Comparison of ENCODE assay signal across 1 cellular context in the genomic region with DNA sequence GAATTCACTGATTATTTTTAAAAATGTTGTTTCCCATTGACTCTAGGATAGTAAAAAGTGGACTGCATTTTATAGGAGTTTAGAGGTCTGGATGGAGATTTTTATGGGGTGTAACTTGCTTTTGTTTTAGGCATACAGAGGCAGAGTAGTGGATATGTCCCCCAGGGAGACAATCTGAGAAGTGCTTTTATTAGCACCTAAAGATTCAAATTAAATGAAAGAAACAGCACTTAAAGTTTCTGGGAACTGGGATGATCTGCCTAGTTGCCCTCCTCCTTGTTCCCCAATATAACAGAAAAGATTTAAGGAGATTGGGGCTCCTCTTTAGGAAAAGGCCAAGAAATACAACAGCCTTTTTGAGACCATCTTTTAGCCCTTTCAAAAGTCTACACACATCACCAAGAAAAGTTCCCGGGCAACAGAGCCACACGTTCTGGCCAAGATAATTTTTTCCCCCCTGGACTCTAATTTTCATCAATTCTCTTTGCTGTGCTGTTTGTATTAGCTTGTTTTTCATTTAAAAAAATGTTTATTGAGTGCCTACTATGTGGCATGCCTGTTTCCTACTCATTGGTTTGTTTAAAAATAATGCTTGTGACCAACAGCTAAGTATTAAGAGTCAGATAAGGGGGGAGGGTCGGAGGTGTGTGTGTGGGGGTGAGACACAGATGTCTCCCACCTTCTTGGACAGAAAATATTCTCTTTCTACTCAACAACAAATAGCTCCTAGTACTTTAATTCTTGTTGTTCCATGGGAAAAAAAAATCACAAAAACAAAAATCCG.
TF ChIP-seq lines count a peak whose summit lies in the region.

No MANE protein-coding gene starts in this region.

TF ChIP-seq in K562, 482 proteins besides CTCF, POLR2A, EP300 and RAD21 (continues in another document):
- TF ChIP-seq GABPB2 (CRISPR knock-in tag; conservative IDR thresholded peaks at IDR 0.05) (no peak), KDM5B (IDR thresholded peaks at IDR 0.05; ENCODE audit: insufficient replicate concordance, low read depth, low read length) (no peak), GATAD2B (IDR thresholded peaks at IDR 0.05; ENCODE audit: borderline replicate concordance) (peak; percentile 44; the same call in 1 of the 2 replicates), ZNF121 (CRISPR knock-in tag; conservative IDR thresholded peaks at IDR 0.05) (no peak), FOXM1 (IDR thresholded peaks at IDR 0.05; ENCODE audit: low read depth) (peak; percentile 90), FOXM1 (CRISPR knock-in tag; IDR thresholded peaks at IDR 0.05; ENCODE audit: low read depth) (no peak), DPF2 (IDR thresholded peaks at IDR 0.05) (peak; percentile 79; the same call in 1 of the 2 replicates), TOE1 (IDR thresholded peaks at IDR 0.05; ENCODE audit: borderline replicate concordance) (no peak), TOE1 (CRISPR knock-in tag; IDR thresholded peaks at IDR 0.05; ENCODE audit: borderline replicate concordance, low read depth) (no peak), EP400 (IDR thresholded peaks at IDR 0.05) (peak; percentile 42), RCOR1 (IDR thresholded peaks at IDR 0.05; ENCODE audit: borderline replicate concordance in 1 of 2, low read depth in 2 of 2, low read length in 2 of 2) (0 out of 4 replicates have a peak, but pooled peaks of 1 of the 2 experiments have one; percentile 3), NR4A1 (CRISPR knock-in tag; IDR thresholded peaks at IDR 0.05) (no peak), NR4A1 (tag; IDR thresholded peaks at IDR 0.05) (no peak), ZNF384 (IDR thresholded peaks at IDR 0.05; ENCODE audit: low read depth, low read length) (0 out of 2 replicates have a peak, but pooled peaks have one; percentile 1), BRD9 (IDR thresholded peaks at IDR 0.05; ENCODE audit: low read depth, partially characterized antibody) (peak; percentile 44), TAF9B (IDR thresholded peaks at IDR 0.05; ENCODE audit: partially characterized antibody) (peak; percentile 25), E2F3 (CRISPR knock-in tag; IDR thresholded peaks at IDR 0.05) (no peak), ZNF586 (CRISPR knock-in tag; conservative IDR thresholded peaks at IDR 0.05) (no peak), ZNF133 (CRISPR knock-in tag; IDR thresholded peaks at IDR 0.05) (no peak), ZKSCAN1 (IDR thresholded peaks at IDR 0.05; ENCODE audit: low read depth, low read length) (peak; percentile 81), CREB3 (tag; conservative IDR thresholded peaks at IDR 0.05; ENCODE audit: low read depth) (no peak), SIX5 (IDR thresholded peaks at IDR 0.05; ENCODE audit: borderline replicate concordance in 1 of 2, insufficient read depth in 1 of 2, low read depth in 1 of 2, low read length in 2 of 2) (no peak), MYBL2 (IDR thresholded peaks at IDR 0.05; ENCODE audit: low read depth) (peak; percentile 79), MYBL2 (CRISPR knock-in tag; IDR thresholded peaks at IDR 0.05; ENCODE audit: borderline replicate concordance) (no peak), ZNF444 (CRISPR knock-in tag; IDR thresholded peaks at IDR 0.05) (peak; percentile 79), PRMT5 (CRISPR knock-in tag; IDR thresholded peaks at IDR 0.05) (no peak), ZEB2 (IDR thresholded peaks at IDR 0.05) (0 out of 2 replicates have a peak, but pooled peaks have one; percentile 35), CBFA2T3 (IDR thresholded peaks at IDR 0.05) (peak; percentile 62; the same call in 1 of the 2 replicates), LEF1 (IDR thresholded peaks at IDR 0.05) (peak; percentile 18; the same call in 1 of the 2 replicates)
- TF ChIP-seq, protein P1, sequence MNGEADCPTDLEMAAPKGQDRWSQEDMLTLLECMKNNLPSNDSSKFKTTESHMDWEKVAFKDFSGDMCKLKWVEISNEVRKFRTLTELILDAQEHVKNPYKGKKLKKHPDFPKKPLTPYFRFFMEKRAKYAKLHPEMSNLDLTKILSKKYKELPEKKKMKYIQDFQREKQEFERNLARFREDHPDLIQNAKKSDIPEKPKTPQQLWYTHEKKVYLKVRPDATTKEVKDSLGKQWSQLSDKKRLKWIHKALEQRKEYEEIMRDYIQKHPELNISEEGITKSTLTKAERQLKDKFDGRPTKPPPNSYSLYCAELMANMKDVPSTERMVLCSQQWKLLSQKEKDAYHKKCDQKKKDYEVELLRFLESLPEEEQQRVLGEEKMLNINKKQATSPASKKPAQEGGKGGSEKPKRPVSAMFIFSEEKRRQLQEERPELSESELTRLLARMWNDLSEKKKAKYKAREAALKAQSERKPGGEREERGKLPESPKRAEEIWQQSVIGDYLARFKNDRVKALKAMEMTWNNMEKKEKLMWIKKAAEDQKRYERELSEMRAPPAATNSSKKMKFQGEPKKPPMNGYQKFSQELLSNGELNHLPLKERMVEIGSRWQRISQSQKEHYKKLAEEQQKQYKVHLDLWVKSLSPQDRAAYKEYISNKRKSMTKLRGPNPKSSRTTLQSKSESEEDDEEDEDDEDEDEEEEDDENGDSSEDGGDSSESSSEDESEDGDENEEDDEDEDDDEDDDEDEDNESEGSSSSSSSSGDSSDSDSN (IDR thresholded peaks at IDR 0.05; ENCODE audit: borderline replicate concordance in 1 of 2, low read depth in 2 of 2, low read length in 2 of 2) = 0 out of 4 replicates have a peak, but pooled peaks of 1 of the 2 experiments have one; percentile 20
- TF ChIP-seq, protein P2, sequence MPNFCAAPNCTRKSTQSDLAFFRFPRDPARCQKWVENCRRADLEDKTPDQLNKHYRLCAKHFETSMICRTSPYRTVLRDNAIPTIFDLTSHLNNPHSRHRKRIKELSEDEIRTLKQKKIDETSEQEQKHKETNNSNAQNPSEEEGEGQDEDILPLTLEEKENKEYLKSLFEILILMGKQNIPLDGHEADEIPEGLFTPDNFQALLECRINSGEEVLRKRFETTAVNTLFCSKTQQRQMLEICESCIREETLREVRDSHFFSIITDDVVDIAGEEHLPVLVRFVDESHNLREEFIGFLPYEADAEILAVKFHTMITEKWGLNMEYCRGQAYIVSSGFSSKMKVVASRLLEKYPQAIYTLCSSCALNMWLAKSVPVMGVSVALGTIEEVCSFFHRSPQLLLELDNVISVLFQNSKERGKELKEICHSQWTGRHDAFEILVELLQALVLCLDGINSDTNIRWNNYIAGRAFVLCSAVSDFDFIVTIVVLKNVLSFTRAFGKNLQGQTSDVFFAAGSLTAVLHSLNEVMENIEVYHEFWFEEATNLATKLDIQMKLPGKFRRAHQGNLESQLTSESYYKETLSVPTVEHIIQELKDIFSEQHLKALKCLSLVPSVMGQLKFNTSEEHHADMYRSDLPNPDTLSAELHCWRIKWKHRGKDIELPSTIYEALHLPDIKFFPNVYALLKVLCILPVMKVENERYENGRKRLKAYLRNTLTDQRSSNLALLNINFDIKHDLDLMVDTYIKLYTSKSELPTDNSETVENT (CRISPR knock-in tag; IDR thresholded peaks at IDR 0.05) = no peak
- TF ChIP-seq, protein P3, sequence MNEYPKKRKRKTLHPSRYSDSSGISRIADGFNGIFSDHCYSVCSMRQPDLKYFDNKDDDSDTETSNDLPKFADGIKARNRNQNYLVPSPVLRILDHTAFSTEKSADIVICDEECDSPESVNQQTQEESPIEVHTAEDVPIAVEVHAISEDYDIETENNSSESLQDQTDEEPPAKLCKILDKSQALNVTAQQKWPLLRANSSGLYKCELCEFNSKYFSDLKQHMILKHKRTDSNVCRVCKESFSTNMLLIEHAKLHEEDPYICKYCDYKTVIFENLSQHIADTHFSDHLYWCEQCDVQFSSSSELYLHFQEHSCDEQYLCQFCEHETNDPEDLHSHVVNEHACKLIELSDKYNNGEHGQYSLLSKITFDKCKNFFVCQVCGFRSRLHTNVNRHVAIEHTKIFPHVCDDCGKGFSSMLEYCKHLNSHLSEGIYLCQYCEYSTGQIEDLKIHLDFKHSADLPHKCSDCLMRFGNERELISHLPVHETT (CRISPR knock-in tag; conservative IDR thresholded peaks at IDR 0.05 in 1 of 2, IDR thresholded peaks at IDR 0.05 in 1 of 2) = no peak
- TF ChIP-seq, protein P4, sequence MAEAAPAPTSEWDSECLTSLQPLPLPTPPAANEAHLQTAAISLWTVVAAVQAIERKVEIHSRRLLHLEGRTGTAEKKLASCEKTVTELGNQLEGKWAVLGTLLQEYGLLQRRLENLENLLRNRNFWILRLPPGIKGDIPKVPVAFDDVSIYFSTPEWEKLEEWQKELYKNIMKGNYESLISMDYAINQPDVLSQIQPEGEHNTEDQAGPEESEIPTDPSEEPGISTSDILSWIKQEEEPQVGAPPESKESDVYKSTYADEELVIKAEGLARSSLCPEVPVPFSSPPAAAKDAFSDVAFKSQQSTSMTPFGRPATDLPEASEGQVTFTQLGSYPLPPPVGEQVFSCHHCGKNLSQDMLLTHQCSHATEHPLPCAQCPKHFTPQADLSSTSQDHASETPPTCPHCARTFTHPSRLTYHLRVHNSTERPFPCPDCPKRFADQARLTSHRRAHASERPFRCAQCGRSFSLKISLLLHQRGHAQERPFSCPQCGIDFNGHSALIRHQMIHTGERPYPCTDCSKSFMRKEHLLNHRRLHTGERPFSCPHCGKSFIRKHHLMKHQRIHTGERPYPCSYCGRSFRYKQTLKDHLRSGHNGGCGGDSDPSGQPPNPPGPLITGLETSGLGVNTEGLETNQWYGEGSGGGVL (CRISPR knock-in tag; IDR thresholded peaks at IDR 0.05) = no peak
- TF ChIP-seq, protein P5, sequence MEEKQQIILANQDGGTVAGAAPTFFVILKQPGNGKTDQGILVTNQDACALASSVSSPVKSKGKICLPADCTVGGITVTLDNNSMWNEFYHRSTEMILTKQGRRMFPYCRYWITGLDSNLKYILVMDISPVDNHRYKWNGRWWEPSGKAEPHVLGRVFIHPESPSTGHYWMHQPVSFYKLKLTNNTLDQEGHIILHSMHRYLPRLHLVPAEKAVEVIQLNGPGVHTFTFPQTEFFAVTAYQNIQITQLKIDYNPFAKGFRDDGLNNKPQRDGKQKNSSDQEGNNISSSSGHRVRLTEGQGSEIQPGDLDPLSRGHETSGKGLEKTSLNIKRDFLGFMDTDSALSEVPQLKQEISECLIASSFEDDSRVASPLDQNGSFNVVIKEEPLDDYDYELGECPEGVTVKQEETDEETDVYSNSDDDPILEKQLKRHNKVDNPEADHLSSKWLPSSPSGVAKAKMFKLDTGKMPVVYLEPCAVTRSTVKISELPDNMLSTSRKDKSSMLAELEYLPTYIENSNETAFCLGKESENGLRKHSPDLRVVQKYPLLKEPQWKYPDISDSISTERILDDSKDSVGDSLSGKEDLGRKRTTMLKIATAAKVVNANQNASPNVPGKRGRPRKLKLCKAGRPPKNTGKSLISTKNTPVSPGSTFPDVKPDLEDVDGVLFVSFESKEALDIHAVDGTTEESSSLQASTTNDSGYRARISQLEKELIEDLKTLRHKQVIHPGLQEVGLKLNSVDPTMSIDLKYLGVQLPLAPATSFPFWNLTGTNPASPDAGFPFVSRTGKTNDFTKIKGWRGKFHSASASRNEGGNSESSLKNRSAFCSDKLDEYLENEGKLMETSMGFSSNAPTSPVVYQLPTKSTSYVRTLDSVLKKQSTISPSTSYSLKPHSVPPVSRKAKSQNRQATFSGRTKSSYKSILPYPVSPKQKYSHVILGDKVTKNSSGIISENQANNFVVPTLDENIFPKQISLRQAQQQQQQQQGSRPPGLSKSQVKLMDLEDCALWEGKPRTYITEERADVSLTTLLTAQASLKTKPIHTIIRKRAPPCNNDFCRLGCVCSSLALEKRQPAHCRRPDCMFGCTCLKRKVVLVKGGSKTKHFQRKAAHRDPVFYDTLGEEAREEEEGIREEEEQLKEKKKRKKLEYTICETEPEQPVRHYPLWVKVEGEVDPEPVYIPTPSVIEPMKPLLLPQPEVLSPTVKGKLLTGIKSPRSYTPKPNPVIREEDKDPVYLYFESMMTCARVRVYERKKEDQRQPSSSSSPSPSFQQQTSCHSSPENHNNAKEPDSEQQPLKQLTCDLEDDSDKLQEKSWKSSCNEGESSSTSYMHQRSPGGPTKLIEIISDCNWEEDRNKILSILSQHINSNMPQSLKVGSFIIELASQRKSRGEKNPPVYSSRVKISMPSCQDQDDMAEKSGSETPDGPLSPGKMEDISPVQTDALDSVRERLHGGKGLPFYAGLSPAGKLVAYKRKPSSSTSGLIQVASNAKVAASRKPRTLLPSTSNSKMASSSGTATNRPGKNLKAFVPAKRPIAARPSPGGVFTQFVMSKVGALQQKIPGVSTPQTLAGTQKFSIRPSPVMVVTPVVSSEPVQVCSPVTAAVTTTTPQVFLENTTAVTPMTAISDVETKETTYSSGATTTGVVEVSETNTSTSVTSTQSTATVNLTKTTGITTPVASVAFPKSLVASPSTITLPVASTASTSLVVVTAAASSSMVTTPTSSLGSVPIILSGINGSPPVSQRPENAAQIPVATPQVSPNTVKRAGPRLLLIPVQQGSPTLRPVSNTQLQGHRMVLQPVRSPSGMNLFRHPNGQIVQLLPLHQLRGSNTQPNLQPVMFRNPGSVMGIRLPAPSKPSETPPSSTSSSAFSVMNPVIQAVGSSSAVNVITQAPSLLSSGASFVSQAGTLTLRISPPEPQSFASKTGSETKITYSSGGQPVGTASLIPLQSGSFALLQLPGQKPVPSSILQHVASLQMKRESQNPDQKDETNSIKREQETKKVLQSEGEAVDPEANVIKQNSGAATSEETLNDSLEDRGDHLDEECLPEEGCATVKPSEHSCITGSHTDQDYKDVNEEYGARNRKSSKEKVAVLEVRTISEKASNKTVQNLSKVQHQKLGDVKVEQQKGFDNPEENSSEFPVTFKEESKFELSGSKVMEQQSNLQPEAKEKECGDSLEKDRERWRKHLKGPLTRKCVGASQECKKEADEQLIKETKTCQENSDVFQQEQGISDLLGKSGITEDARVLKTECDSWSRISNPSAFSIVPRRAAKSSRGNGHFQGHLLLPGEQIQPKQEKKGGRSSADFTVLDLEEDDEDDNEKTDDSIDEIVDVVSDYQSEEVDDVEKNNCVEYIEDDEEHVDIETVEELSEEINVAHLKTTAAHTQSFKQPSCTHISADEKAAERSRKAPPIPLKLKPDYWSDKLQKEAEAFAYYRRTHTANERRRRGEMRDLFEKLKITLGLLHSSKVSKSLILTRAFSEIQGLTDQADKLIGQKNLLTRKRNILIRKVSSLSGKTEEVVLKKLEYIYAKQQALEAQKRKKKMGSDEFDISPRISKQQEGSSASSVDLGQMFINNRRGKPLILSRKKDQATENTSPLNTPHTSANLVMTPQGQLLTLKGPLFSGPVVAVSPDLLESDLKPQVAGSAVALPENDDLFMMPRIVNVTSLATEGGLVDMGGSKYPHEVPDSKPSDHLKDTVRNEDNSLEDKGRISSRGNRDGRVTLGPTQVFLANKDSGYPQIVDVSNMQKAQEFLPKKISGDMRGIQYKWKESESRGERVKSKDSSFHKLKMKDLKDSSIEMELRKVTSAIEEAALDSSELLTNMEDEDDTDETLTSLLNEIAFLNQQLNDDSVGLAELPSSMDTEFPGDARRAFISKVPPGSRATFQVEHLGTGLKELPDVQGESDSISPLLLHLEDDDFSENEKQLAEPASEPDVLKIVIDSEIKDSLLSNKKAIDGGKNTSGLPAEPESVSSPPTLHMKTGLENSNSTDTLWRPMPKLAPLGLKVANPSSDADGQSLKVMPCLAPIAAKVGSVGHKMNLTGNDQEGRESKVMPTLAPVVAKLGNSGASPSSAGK (IDR thresholded peaks at IDR 0.05) = 0 out of 2 replicates have a peak, but pooled peaks have one; percentile 20
